ENCODE assay signal across 1 cellular context in the genomic region with DNA sequence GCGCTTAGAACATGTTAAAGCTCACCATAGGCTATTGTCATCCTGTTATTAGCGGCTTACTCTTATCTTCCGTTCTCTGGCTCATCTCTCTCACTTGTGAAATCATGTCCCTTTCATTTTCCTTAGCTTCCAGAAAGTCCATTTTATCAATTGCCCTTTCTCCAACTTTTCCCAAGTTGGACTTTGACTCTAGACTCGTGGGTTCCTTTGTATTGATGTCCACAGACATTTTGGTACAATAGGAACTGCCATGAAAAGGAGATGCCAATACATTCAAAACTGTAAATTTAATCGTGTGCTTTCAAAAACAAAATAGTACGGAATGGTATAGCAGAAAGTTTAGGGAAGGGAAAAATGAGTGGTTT.
TF ChIP-seq lines count a peak whose summit lies in the region.

No MANE protein-coding gene starts in this region.

TF ChIP-seq in liver, 16 proteins besides CTCF, POLR2A, EP300 and RAD21 (continued from another document):
- TF ChIP-seq, protein P1, sequence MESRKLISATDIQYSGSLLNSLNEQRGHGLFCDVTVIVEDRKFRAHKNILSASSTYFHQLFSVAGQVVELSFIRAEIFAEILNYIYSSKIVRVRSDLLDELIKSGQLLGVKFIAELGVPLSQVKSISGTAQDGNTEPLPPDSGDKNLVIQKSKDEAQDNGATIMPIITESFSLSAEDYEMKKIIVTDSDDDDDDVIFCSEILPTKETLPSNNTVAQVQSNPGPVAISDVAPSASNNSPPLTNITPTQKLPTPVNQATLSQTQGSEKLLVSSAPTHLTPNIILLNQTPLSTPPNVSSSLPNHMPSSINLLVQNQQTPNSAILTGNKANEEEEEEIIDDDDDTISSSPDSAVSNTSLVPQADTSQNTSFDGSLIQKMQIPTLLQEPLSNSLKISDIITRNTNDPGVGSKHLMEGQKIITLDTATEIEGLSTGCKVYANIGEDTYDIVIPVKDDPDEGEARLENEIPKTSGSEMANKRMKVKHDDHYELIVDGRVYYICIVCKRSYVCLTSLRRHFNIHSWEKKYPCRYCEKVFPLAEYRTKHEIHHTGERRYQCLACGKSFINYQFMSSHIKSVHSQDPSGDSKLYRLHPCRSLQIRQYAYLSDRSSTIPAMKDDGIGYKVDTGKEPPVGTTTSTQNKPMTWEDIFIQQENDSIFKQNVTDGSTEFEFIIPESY (IDR thresholded peaks at IDR 0.05) = peak; percentile 68
- TF ChIP-seq GABPA (IDR thresholded peaks at IDR 0.05 in 1 of 2, conservative IDR thresholded peaks at IDR 0.05 in 1 of 2) = no peak
- TF ChIP-seq SP1 (IDR thresholded peaks at IDR 0.05) = peak; percentile 82
- TF ChIP-seq ATF3 (IDR thresholded peaks at IDR 0.05) = peak; percentile 37
- TF ChIP-seq MAX (IDR thresholded peaks at IDR 0.05) = peak; percentile 19
TF ChIP-seq in liver: peak in this region for 9.
